Comparison of ENCODE assay signal across 2 cellular contexts in the genomic region with DNA sequence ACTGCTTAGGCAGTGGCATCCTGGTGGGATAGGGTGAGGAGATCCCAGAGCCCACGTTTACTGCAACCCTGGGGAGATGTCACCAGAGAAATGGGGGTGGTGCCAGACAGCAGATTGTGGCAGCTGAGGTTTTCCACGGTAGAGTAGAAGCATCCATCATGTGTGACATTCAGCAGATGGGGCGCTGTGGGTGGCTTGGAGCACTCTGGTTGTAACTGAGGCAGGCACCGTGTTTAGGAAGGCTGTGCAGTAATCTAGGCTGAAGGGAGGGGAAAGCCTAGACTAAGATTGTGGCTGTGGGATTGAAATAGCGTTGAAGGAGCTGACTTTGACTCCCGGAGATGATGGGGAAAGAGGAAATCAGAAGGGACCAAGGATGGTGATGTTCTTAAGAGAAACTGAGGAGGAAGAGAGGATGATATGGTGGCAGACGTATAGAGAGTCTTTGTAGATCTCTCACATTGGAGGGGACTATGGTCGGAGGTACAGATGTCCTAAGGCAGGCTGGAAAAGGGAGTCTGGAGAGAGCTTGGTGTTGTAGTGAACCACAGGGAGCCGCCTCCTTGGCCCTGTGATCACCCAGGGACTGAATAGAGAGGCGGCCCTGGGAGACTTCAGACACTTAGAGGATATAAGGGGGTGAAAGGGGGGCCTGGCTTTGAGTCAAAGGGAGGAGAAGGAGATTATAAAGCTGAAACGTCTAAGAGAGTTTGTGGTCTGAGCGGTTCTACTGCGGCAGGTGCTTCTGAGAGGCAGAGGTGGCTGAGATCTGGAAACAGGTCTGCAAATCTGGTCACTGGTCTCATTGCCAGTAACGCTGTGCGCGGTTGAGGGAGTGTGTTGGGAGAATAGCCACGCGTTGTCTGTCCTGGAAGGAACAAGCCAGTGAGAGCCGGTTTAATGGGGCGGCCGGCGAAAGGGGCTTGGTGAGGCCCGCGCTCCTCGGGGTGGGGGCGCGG.
TF ChIP-seq lines count a peak whose summit lies in the region.

No MANE protein-coding gene starts in this region.

TF ChIP-seq in HCT116, 20 proteins besides CTCF, POLR2A, EP300 and RAD21 (continued from another document):
- TF ChIP-seq, protein P1, sequence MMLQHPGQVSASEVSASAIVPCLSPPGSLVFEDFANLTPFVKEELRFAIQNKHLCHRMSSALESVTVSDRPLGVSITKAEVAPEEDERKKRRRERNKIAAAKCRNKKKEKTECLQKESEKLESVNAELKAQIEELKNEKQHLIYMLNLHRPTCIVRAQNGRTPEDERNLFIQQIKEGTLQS (IDR thresholded peaks at IDR 0.05), result no peak
- TF ChIP-seq FOSL1 (IDR thresholded peaks at IDR 0.05; ENCODE audit: low read depth) (no peak), POLR2AphosphoS5 (IDR thresholded peaks at IDR 0.05; ENCODE audit: low read depth, low read length) (no peak), JUND (IDR thresholded peaks at IDR 0.05) (no peak), SRF (IDR thresholded peaks at IDR 0.05; ENCODE audit: low read depth) (no peak), SP1 (IDR thresholded peaks at IDR 0.05; ENCODE audit: low read depth) (no peak), EZH2 (IDR thresholded peaks at IDR 0.05) (no peak), YY1 (IDR thresholded peaks at IDR 0.05; ENCODE audit: extremely low read depth, insufficient replicate concordance, low read depth, low read length) (no peak), EGR1 (IDR thresholded peaks at IDR 0.05; ENCODE audit: low read depth) (no peak), ZFX (IDR thresholded peaks at IDR 0.05) (no peak), CBX3 (IDR thresholded peaks at IDR 0.05; ENCODE audit: low read depth) (no peak)
- TF ChIP-seq, protein P2, sequence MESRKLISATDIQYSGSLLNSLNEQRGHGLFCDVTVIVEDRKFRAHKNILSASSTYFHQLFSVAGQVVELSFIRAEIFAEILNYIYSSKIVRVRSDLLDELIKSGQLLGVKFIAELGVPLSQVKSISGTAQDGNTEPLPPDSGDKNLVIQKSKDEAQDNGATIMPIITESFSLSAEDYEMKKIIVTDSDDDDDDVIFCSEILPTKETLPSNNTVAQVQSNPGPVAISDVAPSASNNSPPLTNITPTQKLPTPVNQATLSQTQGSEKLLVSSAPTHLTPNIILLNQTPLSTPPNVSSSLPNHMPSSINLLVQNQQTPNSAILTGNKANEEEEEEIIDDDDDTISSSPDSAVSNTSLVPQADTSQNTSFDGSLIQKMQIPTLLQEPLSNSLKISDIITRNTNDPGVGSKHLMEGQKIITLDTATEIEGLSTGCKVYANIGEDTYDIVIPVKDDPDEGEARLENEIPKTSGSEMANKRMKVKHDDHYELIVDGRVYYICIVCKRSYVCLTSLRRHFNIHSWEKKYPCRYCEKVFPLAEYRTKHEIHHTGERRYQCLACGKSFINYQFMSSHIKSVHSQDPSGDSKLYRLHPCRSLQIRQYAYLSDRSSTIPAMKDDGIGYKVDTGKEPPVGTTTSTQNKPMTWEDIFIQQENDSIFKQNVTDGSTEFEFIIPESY (IDR thresholded peaks at IDR 0.05; ENCODE audit: extremely low read depth, insufficient replicate concordance, low read length), result no peak
- TF ChIP-seq, protein P3, sequence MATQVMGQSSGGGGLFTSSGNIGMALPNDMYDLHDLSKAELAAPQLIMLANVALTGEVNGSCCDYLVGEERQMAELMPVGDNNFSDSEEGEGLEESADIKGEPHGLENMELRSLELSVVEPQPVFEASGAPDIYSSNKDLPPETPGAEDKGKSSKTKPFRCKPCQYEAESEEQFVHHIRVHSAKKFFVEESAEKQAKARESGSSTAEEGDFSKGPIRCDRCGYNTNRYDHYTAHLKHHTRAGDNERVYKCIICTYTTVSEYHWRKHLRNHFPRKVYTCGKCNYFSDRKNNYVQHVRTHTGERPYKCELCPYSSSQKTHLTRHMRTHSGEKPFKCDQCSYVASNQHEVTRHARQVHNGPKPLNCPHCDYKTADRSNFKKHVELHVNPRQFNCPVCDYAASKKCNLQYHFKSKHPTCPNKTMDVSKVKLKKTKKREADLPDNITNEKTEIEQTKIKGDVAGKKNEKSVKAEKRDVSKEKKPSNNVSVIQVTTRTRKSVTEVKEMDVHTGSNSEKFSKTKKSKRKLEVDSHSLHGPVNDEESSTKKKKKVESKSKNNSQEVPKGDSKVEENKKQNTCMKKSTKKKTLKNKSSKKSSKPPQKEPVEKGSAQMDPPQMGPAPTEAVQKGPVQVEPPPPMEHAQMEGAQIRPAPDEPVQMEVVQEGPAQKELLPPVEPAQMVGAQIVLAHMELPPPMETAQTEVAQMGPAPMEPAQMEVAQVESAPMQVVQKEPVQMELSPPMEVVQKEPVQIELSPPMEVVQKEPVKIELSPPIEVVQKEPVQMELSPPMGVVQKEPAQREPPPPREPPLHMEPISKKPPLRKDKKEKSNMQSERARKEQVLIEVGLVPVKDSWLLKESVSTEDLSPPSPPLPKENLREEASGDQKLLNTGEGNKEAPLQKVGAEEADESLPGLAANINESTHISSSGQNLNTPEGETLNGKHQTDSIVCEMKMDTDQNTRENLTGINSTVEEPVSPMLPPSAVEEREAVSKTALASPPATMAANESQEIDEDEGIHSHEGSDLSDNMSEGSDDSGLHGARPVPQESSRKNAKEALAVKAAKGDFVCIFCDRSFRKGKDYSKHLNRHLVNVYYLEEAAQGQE (IDR thresholded peaks at IDR 0.05; ENCODE audit: low read depth), result no peak
TF ChIP-seq in HCT116: peak in this region for 0.

TF ChIP-seq in liver, 16 proteins besides CTCF, POLR2A, EP300 and RAD21 (continued from another document):
- TF ChIP-seq, protein P1 (IDR thresholded peaks at IDR 0.05), result no peak
- TF ChIP-seq GABPA (IDR thresholded peaks at IDR 0.05 in 1 of 2, conservative IDR thresholded peaks at IDR 0.05 in 1 of 2), result no peak
- TF ChIP-seq SP1 (IDR thresholded peaks at IDR 0.05), result no peak
- TF ChIP-seq HNF4A (conservative IDR thresholded peaks at IDR 0.05), result no peak
- TF ChIP-seq, protein P2 (IDR thresholded peaks at IDR 0.05), result no peak
- TF ChIP-seq EGR1 (IDR thresholded peaks at IDR 0.05; ENCODE audit: low read depth in 2 of 2), result no peak
- no peak for TF ChIP-seq JUND (IDR thresholded peaks at IDR 0.05)
- no peak for TF ChIP-seq TAF1 (conservative IDR thresholded peaks at IDR 0.05)
- no peak for TF ChIP-seq FOXA1 (IDR thresholded peaks at IDR 0.05)
- no peak for TF ChIP-seq YY1 (IDR thresholded peaks at IDR 0.05)
- no peak for TF ChIP-seq RXRA (IDR thresholded peaks at IDR 0.05)
